In genomic region chr3:47360110-47360517, GRCh38 we compare ENCODE assay signal across 8 cellular contexts. TPM values are rescaled to one million over a fixed set of nuclear protein-coding genes. Genes with fewer than 3 reads are reported as not detected.
DNase-seq lines count a peak whose midpoint lies in the region; ATAC-seq, FAIRE-seq and TF ChIP-seq lines count a peak whose summit lies in the region.
"Not testable (repeated sequence)": the region's sequence is repeated elsewhere in the genome, so short reads cannot be mapped to it uniquely, and the experiment has no call there.

No MANE protein-coding gene starts in this region.

- DNase-seq in A172 (ENCODE audit: low spot score) (peak; percentile 47), SW480 (ENCODE audit: low spot score) (peak; percentile 34), activated T-cell treated with anti-CD3 and anti-CD28 coated beads for 48 hours (ENCODE audit: low read depth) (peak; percentile 13), epithelial cell of prostate (ENCODE audit: low read depth, low spot score) (peak; percentile 48)
- DNase-seq in HepG2 (ENCODE audit: low spot score) = not testable (repeated sequence)
- peak; percentile 13 to 15 for DNase-seq in stimulated activated CD4-positive, alpha-beta T cell treated with anti-CD3 and anti-CD28 coated beads, Interleukin-4, amount 100 ng/mL, for 48 hours (ENCODE audit: low read depth in 2 of 2)

- H3K4me3 ChIP-seq in HEK293 (ENCODE audit: low read depth, low read length); HepG2 (replicated peaks in 1 of 3; ENCODE audit: insufficient read depth in 1 of 3, low read depth in 2 of 3, low read length in 3 of 3): not testable (repeated sequence)

- H3K36me3 Mint-ChIP-seq in activated naive CD8-positive, alpha-beta T cell = peaks cover 20% of the 10 kb centered on the region

- WGBS in HepG2 (ENCODE audit: low lambda C conversion rate) = 78% methylated on average over 4 of the region's 4 CpGs

- H3K27me3 ChIP-seq in HepG2 (ENCODE audit: control insufficient read depth in 1 of 2, insufficient read depth in 2 of 2, low read length in 2 of 2) = not testable (repeated sequence)

- not testable (repeated sequence) for H3K9me3 Mint-ChIP-seq in activated naive CD8-positive, alpha-beta T cell (ENCODE audit: low read depth)

- POLR2A ChIA-PET in HEK293 (lab: Yijun Ruan, JAX); HepG2 (lab: Yijun Ruan, JAX): not testable (repeated sequence)

- not testable (repeated sequence) for TF ChIP-seq CTCF in HEK293 (tag by site-specific recombination; IDR thresholded peaks at IDR 0.05); HepG2 (CRISPR knock-in tag; IDR thresholded peaks at IDR 0.05)

- H3K27me3 Mint-ChIP-seq in activated naive CD8-positive, alpha-beta T cell = not testable (repeated sequence)

- H3K27ac ChIP-seq in HEK293 (ENCODE audit: extremely low read depth, low read depth, low read length); HepG2 (ENCODE audit: extremely low read length, insufficient read depth, low read length): not testable (repeated sequence)
- peak overlapping the region; percentile 80 for H3K27ac ChIP-seq in epithelial cell of prostate

- H3K4me3 Mint-ChIP-seq in activated naive CD8-positive, alpha-beta T cell = peak overlapping the region; percentile 4

- intact Hi-C loops in HepG2 (cut with micrococcal nuclease; ENCODE audit: unreplicated experiment) = not testable (repeated sequence)

- H3K9me3 ChIP-seq in HEK293 (ENCODE audit: control insufficient read depth, insufficient read depth, low read depth, low read length) = not testable (repeated sequence)
- H3K9me3 ChIP-seq in HepG2 (ENCODE audit: low read length) = peaks cover 14% of the 10 kb centered on the region

- not testable (repeated sequence) for BruUV-seq in HepG2 (replicated peaks; lab: Mats Ljungman, UMichigan)

- H4K20me1 ChIP-seq in HepG2 (ENCODE audit: insufficient read depth, low read length) = not testable (repeated sequence)

- TF ChIP-seq RAD21 in HepG2 (CRISPR knock-in tag; IDR thresholded peaks at IDR 0.05) = not testable (repeated sequence)

- not testable (repeated sequence) for TF ChIP-seq EP300 in HepG2 (IDR thresholded peaks at IDR 0.05; ENCODE audit: low read depth in 2 of 2, low read length in 2 of 2); HepG2 (CRISPR knock-in tag; IDR thresholded peaks at IDR 0.05; ENCODE audit: borderline replicate concordance)

- not testable (repeated sequence) for H3K79me2 ChIP-seq in HepG2 (ENCODE audit: insufficient read depth, low read length)

- not testable (repeated sequence) for H2AFZ ChIP-seq in HepG2 (ENCODE audit: low read length)

- not testable (repeated sequence) for H3K36me3 ChIP-seq in HEK293 (ENCODE audit: control insufficient read depth in 2 of 2, insufficient read depth in 1 of 2, low read length in 2 of 2); HepG2 (replicated peaks in 1 of 2; ENCODE audit: control insufficient read depth in 1 of 2, insufficient read depth in 2 of 2, low read length in 2 of 2)

- TF ChIP-seq POLR2A in HepG2 (IDR thresholded peaks at IDR 0.05; ENCODE audit: insufficient read depth in 1 of 2, low read depth in 2 of 2, low read length in 2 of 2) = not testable (repeated sequence)

- not testable (repeated sequence) for H3K4me2 ChIP-seq in HepG2 (ENCODE audit: low read depth, low read length)

- CTCF ChIA-PET in HEK293 (lab: Yijun Ruan, JAX); HepG2 (lab: Yijun Ruan, JAX; ENCODE audit: low intra/inter-chr PET ratio, low total read pairs): not testable (repeated sequence)

- peak overlapping the region; percentile 13 for H3K27ac Mint-ChIP-seq in activated naive CD8-positive, alpha-beta T cell

- in situ Hi-C loops in HepG2 (cut with HindIII; ENCODE audit: extremely low pct_ligation_motif_present, low pct_unique_long_range_greater_than_20kb) = not testable (repeated sequence)

- H3K4me1 ChIP-seq in HEK293 (ENCODE audit: control insufficient read depth, insufficient read depth, low read length) = not testable (repeated sequence)
- peaks cover 20% of the 10 kb centered on the region for H3K4me1 ChIP-seq in HepG2 (ENCODE audit: insufficient read depth, low read length)

- not testable (repeated sequence) for ATAC-seq in HepG2

- not testable (repeated sequence) for FAIRE-seq in HepG2 (lab: Jason Lieb, UNC)

- H3K9ac ChIP-seq in HepG2 (ENCODE audit: insufficient read depth, low read depth, low read length) = not testable (repeated sequence)

- peaks cover 15% of the 10 kb centered on the region for H3K4me1 Mint-ChIP-seq in activated naive CD8-positive, alpha-beta T cell (ENCODE audit: low read depth)

TF ChIP-seq in HEK293, 187 proteins besides CTCF, POLR2A, EP300 and RAD21 (continues in another document):
- peak; percentile 64 for TF ChIP-seq SETDB1 (IDR thresholded peaks at IDR 0.05; ENCODE audit: insufficient read length, low read length)
- peak; percentile 12; the same call in 1 of the 2 replicates for TF ChIP-seq ZNF629 (tag by site-specific recombination; IDR thresholded peaks at IDR 0.05)
- TF ChIP-seq ZSCAN5A (tag by site-specific recombination; IDR thresholded peaks at IDR 0.05) = 0 out of 2 replicates have a peak, but pooled peaks have one; percentile 19
- 0 out of 2 replicates have a peak, but pooled peaks have one; percentile 18 for TF ChIP-seq ZNF600 (tag by site-specific recombination; IDR thresholded peaks at IDR 0.05)
- peak; percentile 90 for TF ChIP-seq ZNF223 (tag by site-specific recombination; IDR thresholded peaks at IDR 0.05)

TF ChIP-seq in HepG2, 621 proteins besides CTCF, POLR2A, EP300 and RAD21:
- peak; percentile 45 for TF ChIP-seq FOSL2 (CRISPR knock-in tag; IDR thresholded peaks at IDR 0.05)
- TF ChIP-seq ZNF562 (CRISPR knock-in tag; IDR thresholded peaks at IDR 0.05; ENCODE audit: borderline replicate concordance) = peak; percentile 85; the same call in 1 of the 2 replicates

RNA-seq across cellular contexts. Expression of gene PTPN23, which starts 20.7 kb away (rescaled TPM):
- 12.1 and 15.1 TPM in 2 replicates for total RNA-seq in A172 (2014; rRNA removed; shearing (Covaris generic))
- 3.7 and 13.2 TPM in 2 replicates for total RNA-seq in HepG2 (2016; rRNA removed; fragmentation: Illumina TruSeq; extraction: Trizol)
- total RNA-seq in HepG2 (2016; cell fraction: cytosol; rRNA removed; fragmentation: Illumina TruSeq; extraction: Trizol; ENCODE audit: low read depth) = 1.3 and 3.2 TPM in 2 replicates
- 4.7 and 9.4 TPM in 2 replicates for total RNA-seq in HepG2 (2016; cell fraction: insoluble cytoplasmic fraction; rRNA removed; fragmentation: Illumina TruSeq; extraction: Trizol)
- total RNA-seq in HepG2 (2016; cell fraction: membrane; rRNA removed; fragmentation: Illumina TruSeq; extraction: Trizol) = 3.7 and 4.3 TPM in 2 replicates
- total RNA-seq in HepG2 (2016; cell fraction: nucleus; rRNA removed; fragmentation: Illumina TruSeq; extraction: Trizol) = 12.0 and 16.8 TPM in 2 replicates
- 2.3 and 3.2 TPM in 2 replicates for polyA plus RNA-seq in HepG2 (2011; rRNA removed)
- polyA plus RNA-seq in HepG2 (2011; cell fraction: cytosol; rRNA removed) = 0.62 and 0.71 TPM in 2 replicates
- 24.4 and 28.9 TPM in 2 replicates for polyA plus RNA-seq in HepG2 (2011; cell fraction: nucleus; rRNA removed)
- 13.7 and 19.4 TPM in 2 replicates for polyA plus RNA-seq in HepG2 (2012)
- 1.3 and 1.5 TPM in 2 replicates for polyA plus RNA-seq in HepG2 (2016; cell fraction: cytosol; fragmentation: Illumina TruSeq; extraction: Trizol; ENCODE audit: low read depth)
- 6.7 and 10.8 TPM in 2 replicates for polyA plus RNA-seq in HepG2 (2016; cell fraction: insoluble cytoplasmic fraction; fragmentation: Illumina TruSeq; extraction: Trizol; ENCODE audit: low read depth)
- 2.6 and 3.1 TPM in 2 replicates for polyA plus RNA-seq in HepG2 (2016; cell fraction: membrane; fragmentation: Illumina TruSeq; extraction: Trizol; ENCODE audit: low read depth)
- 27.3 and 29.1 TPM in 2 replicates for polyA plus RNA-seq in HepG2 (2016; cell fraction: nucleus; fragmentation: Illumina TruSeq; extraction: Trizol; ENCODE audit: insufficient read depth, low read depth)
- 14.1 and 14.5 TPM in 2 replicates for polyA minus RNA-seq in HepG2 (2011; rRNA and poly(A)+ RNA removed; ENCODE audit: low replicate concordance)
- polyA minus RNA-seq in HepG2 (2011; cell fraction: cytosol; rRNA and poly(A)+ RNA removed) = 8.0 and 8.9 TPM in 2 replicates
- polyA minus RNA-seq in HepG2 (2011; cell fraction: nucleus; rRNA and poly(A)+ RNA removed) = 18.3 and 19.1 TPM in 2 replicates
